12 cellular contexts compared by ENCODE assay signal in genomic region chr1:188937965-188938551, GRCh38.
DNase-seq lines count a peak whose midpoint lies in the region; FAIRE-seq and TF ChIP-seq lines count a peak whose summit lies in the region.
"Had no signal": no experiment of that assay in that cellular context is flagged by ENCODE, and none has a peak within 500 bp of the region (broad histone marks: within the 10 kb centered on the region; RNA-seq: fewer than 3 reads in every experiment).

No MANE protein-coding gene starts in this region.

- H2AFZ ChIP-seq in astrocyte (ENCODE audit: low read depth, low read length), result no peak overlapping the region
- H2AFZ ChIP-seq in Karpas-422 (ENCODE audit: low read length), result no peak overlapping the region

- no peaks in the 10 kb centered on the region for H3K27me3 ChIP-seq in astrocyte (ENCODE audit: insufficient read depth, low read length)
- no peaks in the 10 kb centered on the region for H3K27me3 ChIP-seq in Karpas-422 (ENCODE audit: low read length)

- no peak for FAIRE-seq in astrocyte (lab: Jason Lieb, UNC)
- FAIRE-seq: urothelium cell line had no signal

- H3K9ac ChIP-seq in astrocyte (ENCODE audit: low read length), result no peak overlapping the region
- no peak overlapping the region for H3K9ac ChIP-seq in Karpas-422 (ENCODE audit: low read length)

- H3K4me3 ChIP-seq in astrocyte (ENCODE audit: insufficient read depth, low read depth, low read length) (no peak overlapping the region), Karpas-422 (ENCODE audit: low read length) (no peak overlapping the region)

- TF ChIP-seq CTCF in astrocyte (IDR thresholded peaks at IDR 0.05; ENCODE audit: insufficient read depth, low read depth, low read length) (peak; percentile 26), nephron (IDR thresholded peaks at IDR 0.05; ENCODE audit: unreplicated experiment in 3 of 3) (peak; percentile 7 to 48 (median 33))

- DNase-seq in NCI-H2081 (lab: John Stamatoyannopoulos, UW), result peak; percentile 8 to 24
- DNase-seq in NCI-H2081 treated with DMSO at 0.1 percent for 48 hours (lab: John Stamatoyannopoulos, UW), result no peak
- DNase-seq in M059J (ENCODE audit: low read depth), result peak; percentile 10
- peak; percentile 41 for DNase-seq in astrocyte (ENCODE audit: low read depth)
- DNase-seq in Karpas-422, result no peak
- DNase-seq in GDM1 (lab: John Stamatoyannopoulos, UW), result no peak
- DNase-seq in NCI-H2227 treated with DMSO at 0.1 percent for 48 hours (lab: John Stamatoyannopoulos, UW), result no peak
- DNase-seq: GOT3, midbrain had no signal

- H3K4me1 Mint-ChIP-seq in astrocyte (ENCODE audit: low read depth, unreplicated experiment), result no peaks in the 10 kb centered on the region
- H3K4me1 Mint-ChIP-seq in nephron, result no peaks in the 10 kb centered on the region

- H3K27ac Mint-ChIP-seq in astrocyte (ENCODE audit: unreplicated experiment) (no peak overlapping the region), nephron (no peak overlapping the region)
- H3K27ac Mint-ChIP-seq: activated T-helper 2 cell treated with anti-CD3 and anti-CD28 coated beads, Interferon-gamma antibody, Interleukin-2, Interleukin-4, amounts not matched to agents 10 μg/mL and 5 μg/mL and 100 μg/mL, durations not matched to agents 14 hours and 24 hours and 36 hours had no signal

- H3K27me3 Mint-ChIP-seq in astrocyte (ENCODE audit: low read depth, unreplicated experiment) (no peaks in the 10 kb centered on the region), nephron (ENCODE audit: low read depth) (no peaks in the 10 kb centered on the region)

- H3K9me3 ChIP-seq in astrocyte (ENCODE audit: insufficient read depth, low read depth, low read length) (no peaks in the 10 kb centered on the region), Karpas-422 (ENCODE audit: low read length) (peaks cover 18% of the 10 kb centered on the region)

- H3K79me2 ChIP-seq in astrocyte (ENCODE audit: insufficient read depth, low read length) (no peaks in the 10 kb centered on the region), Karpas-422 (ENCODE audit: low read length) (no peaks in the 10 kb centered on the region)

- H3K27ac ChIP-seq in astrocyte (ENCODE audit: low read depth, low read length) (no peak overlapping the region), Karpas-422 (ENCODE audit: low read length) (no peak overlapping the region)

- H3K4me1 ChIP-seq in astrocyte (ENCODE audit: insufficient read depth, low read length) (no peaks in the 10 kb centered on the region), Karpas-422 (ENCODE audit: low read length) (no peaks in the 10 kb centered on the region)

- H3K4me2 ChIP-seq in astrocyte (ENCODE audit: low read length), result no peak overlapping the region
- H3K4me2 ChIP-seq in Karpas-422 (ENCODE audit: low read depth, low read length, poor library complexity, severe bottlenecking), result no peak overlapping the region

- H3K9me2 ChIP-seq in Karpas-422 (replicated peaks; ENCODE audit: insufficient read depth, low read length), result no peaks in the 10 kb centered on the region

- H3K9me3 Mint-ChIP-seq in astrocyte (ENCODE audit: unreplicated experiment) (no peaks in the 10 kb centered on the region), nephron (no peaks in the 10 kb centered on the region)

- H3K36me3 ChIP-seq in astrocyte (ENCODE audit: insufficient read depth, low read length) (no peaks in the 10 kb centered on the region), Karpas-422 (ENCODE audit: insufficient read depth, low read length) (no peaks in the 10 kb centered on the region)

- H4K20me1 ChIP-seq in astrocyte (ENCODE audit: insufficient read depth, low read length), result no peaks in the 10 kb centered on the region
- no peaks in the 10 kb centered on the region for H4K20me1 ChIP-seq in Karpas-422 (ENCODE audit: insufficient read depth, low read depth, low read length)

- H3K36me3 Mint-ChIP-seq in astrocyte (ENCODE audit: low read depth, unreplicated experiment), result no peaks in the 10 kb centered on the region
- H3K36me3 Mint-ChIP-seq in nephron (ENCODE audit: low read depth), result no peaks in the 10 kb centered on the region

- H3K4me3 Mint-ChIP-seq in astrocyte (ENCODE audit: unreplicated experiment) (no peak overlapping the region), nephron (no peak overlapping the region)

Comparison
In these comparisons a context has a peak if more than half of its experiments do, and no peak if none do; other contexts are left out.
1. DNase-seq: peak in NCI-H2081 (2 of 2), M059J (single experiment) and astrocyte (single experiment); none in NCI-H2081 treated with DMSO at 0.1 percent for 48 hours (single experiment), Karpas-422 (single experiment), GDM1 (single experiment) and NCI-H2227 treated with DMSO at 0.1 percent for 48 hours (single experiment).